8 cellular contexts compared by ENCODE assay signal in the genomic region with DNA sequence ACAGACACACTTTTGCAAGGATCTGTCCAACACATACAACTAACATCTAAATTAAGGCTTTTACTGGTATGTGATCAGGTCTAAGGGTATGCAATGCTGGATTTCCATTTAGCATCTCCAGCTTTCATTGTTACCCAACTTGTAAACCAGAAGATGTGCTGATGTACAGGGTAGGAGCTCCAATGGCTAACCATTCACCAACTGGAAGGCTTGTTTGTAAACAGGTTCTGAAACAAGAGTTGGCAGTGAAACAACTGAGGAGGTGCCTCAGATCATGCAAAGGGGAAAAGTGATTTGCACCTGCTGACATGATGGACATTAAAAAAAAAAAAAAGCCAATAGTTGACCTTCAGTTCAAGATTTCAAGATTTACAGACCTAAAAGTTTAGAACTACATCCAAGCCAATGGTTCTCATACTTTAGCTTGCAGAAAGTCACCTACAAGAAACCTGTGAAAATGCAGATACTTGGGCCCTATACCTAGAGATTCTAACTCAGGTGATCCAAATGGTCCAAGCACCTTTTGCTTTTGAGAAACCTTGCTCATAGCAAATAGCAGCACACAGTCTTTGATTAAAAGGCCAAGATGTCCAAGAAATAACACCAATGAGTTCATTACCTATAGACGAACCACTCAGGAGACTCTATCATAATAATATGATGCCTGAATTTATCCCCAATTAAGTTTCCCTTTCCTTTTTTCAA.
"Had no signal": no experiment of that assay in that cellular context is flagged by ENCODE, and none has a peak within 500 bp of the region (broad histone marks: within the 10 kb centered on the region; RNA-seq: fewer than 3 reads in every experiment).

No MANE protein-coding gene starts in this region.

- H3K9ac ChIP-seq: KMS-11 had no signal

- H3K9me3 Mint-ChIP-seq: GM23338, H9, IgD-negative memory B cell had no signal

- H3K4me3 Mint-ChIP-seq: GM23338, H9, IgD-negative memory B cell had no signal

- H3K4me2 ChIP-seq: GM23338, KMS-11 had no signal

- DNase-seq: H9, HCEC 1CT, Karpas-422, KBM-7 had no signal

- H2AFZ ChIP-seq: GM23338 had no signal

- H3K27ac ChIP-seq: HL-60, KMS-11 had no signal

- H3K4me1 Mint-ChIP-seq: GM23338, H9 had no signal

- H3K27ac Mint-ChIP-seq: GM23338, H9, IgD-negative memory B cell had no signal

- ATAC-seq: GM23338 had no signal

- H3K4me3 ChIP-seq: GM23338 had no signal

- H3K27me3 Mint-ChIP-seq: IgD-negative memory B cell had no signal
